ENCODE assay signal across 9 cellular contexts in the genomic region with DNA sequence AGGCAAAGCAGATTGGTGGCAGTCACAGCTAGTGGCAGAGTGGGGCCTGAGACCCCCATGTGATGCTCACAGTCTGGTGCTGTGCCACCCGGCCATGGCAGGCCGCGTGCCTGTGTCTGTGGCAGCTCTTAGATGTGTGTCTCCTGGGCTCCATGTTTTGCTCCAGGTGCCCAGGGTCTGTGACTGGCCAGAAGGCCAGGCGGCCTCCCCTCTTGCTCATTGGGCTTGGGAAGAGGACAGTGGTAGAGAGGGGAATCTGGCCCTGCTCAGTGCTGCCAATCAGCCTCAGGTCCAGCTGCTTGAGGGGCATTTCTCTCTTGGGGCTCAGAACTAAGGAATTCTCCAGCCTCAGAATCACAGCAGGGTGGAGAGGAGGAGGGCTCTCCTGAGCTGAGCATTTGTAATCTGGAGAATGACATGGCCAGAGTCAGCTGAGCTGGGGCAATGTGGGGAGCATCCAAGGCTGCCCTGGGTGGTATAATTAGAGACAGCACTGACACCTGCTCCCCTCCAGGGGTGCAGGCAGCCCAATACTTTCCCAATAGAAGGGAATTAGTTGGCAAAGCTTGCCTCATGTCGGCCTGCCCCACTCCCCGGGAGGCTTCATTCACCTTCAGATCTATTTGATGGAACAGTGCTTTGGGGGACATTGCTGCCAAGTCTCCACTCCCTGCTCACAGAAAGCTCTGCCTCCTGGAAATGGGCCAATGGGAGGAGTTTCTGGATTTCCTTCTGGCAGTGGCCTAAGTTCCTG. TPM values are rescaled to one million over a fixed set of nuclear protein-coding genes. Genes with fewer than 3 reads are reported as not detected.
DNase-seq lines count a peak whose midpoint lies in the region; ATAC-seq and TF ChIP-seq lines count a peak whose summit lies in the region.
"Had no signal": no experiment of that assay in that cellular context is flagged by ENCODE, and none has a peak within 500 bp of the region (broad histone marks: within the 10 kb centered on the region; RNA-seq: fewer than 3 reads in every experiment).

No MANE protein-coding gene starts in this region.

- ATAC-seq in mucosa of descending colon (peak; percentile 40), GM21423 (IDR thresholded peaks at IDR 0.05; ENCODE audit: unreplicated experiment) (no peak), HG02678 (IDR thresholded peaks at IDR 0.05; ENCODE audit: unreplicated experiment) (no peak)

- CTCF ChIA-PET in PC-9 (lab: Charles Lee): interaction anchor here (0.9 to 1.1 kb wide), 2 partner anchors 35 to 71 kb away, joined by 3 read pairs; no protein-coding TSS in a partner anchor

- no peak overlapping the region for H3K9ac ChIP-seq in GM23248

- H3K36me3 ChIP-seq in GM23248 (ENCODE audit: low read depth) (peaks cover 28% of the 10 kb centered on the region; the same call in 1 of the 2 replicates), PC-9 (ENCODE audit: low read depth) (peaks cover 9% of the 10 kb centered on the region; the same call in 1 of the 2 replicates), mucosa of descending colon (ENCODE audit: low read depth) (peaks cover 4% of the 10 kb centered on the region)

- no peak overlapping the region for H3K27ac ChIP-seq in GM23248
- H3K27ac ChIP-seq in PC-9: peak overlapping the region; percentile 18; the same call in 1 of the 2 replicates

- TF ChIP-seq CTCF in PC-9 (conservative IDR thresholded peaks at IDR 0.05) (no peak), mucosa of descending colon (IDR thresholded peaks at IDR 0.05) (no peak)

- H3K79me2 ChIP-seq in GM23248 (ENCODE audit: insufficient read depth) (no peaks in the 10 kb centered on the region), PC-9 (ENCODE audit: low read depth) (no peaks in the 10 kb centered on the region)

- H3F3A ChIP-seq in GM23248 (ENCODE audit: insufficient read depth) (peaks cover 59% of the 10 kb centered on the region), PC-9 (ENCODE audit: insufficient read depth, low read depth) (peaks cover 50% of the 10 kb centered on the region)

- H2AFZ ChIP-seq in GM23248: no peak overlapping the region
- no peak overlapping the region for H2AFZ ChIP-seq in PC-9

- POLR2A ChIA-PET in PC-9 (lab: Charles Lee; ENCODE audit: unreplicated experiment): interaction anchor here (0.6 kb wide), 1 partner anchor 277 kb away, joined by 4 read pairs; a partner anchor contains a TSS

- intact Hi-C loops in PC-9 (cut with micrococcal nuclease; ENCODE audit: unreplicated experiment) (loop anchor here (5.0 kb wide), 2 partner anchors 35 to 230 kb away; a partner anchor contains a TSS), mucosa of descending colon (cut with DNase I, micrococcal nuclease) (no loop called here)

- WGBS in GM23248 (ENCODE audit: low coverage in 1 of 2, low lambda C conversion rate in 2 of 2, missing lambda C conversion rate in 2 of 2), 2 experiments: 64 to 66% methylated on average over 6 of the region's 6 CpGs

- no peaks in the 10 kb centered on the region for H3K27me3 ChIP-seq in GM23248 (replicated peaks; ENCODE audit: insufficient read depth)
- H3K27me3 ChIP-seq in PC-9 (ENCODE audit: insufficient read depth, low read depth): no peaks in the 10 kb centered on the region

- in situ Hi-C loops in GM23248 (cut with MboI): no loop called here

- H3K4me3 ChIP-seq in GM23248: no peak overlapping the region
- H3K4me3 ChIP-seq in PC-9: no peak overlapping the region
- H3K4me3 ChIP-seq in mucosa of descending colon: no peak overlapping the region

- peak; percentile 54 for DNase-seq in GM23248
- DNase-seq in PC-9: peak in 1 of 2 experiments; percentile 38
- peak; percentile 72 for DNase-seq in ecto neural progenitor cell (ENCODE audit: low spot score)
- peak in 1 of 3 donors; percentile 82 for DNase-seq in mucosa of descending colon
- no peak for DNase-seq in middle frontal gyrus (ENCODE audit: extremely low spot score, low spot score)
- DNase-seq in NCI-H526 treated with DMSO at 0.1 percent for 48 hours (lab: John Stamatoyannopoulos, UW): no peak

- H3K4me1 ChIP-seq in GM23248 (ENCODE audit: insufficient read depth) (no peaks in the 10 kb centered on the region), PC-9 (replicated peaks; ENCODE audit: insufficient read depth) (no peaks in the 10 kb centered on the region), mucosa of descending colon (ENCODE audit: low read depth) (peaks cover 5% of the 10 kb centered on the region)

- H3K9me2 ChIP-seq in GM23248 (ENCODE audit: insufficient read depth) (no peaks in the 10 kb centered on the region), PC-9 (ENCODE audit: insufficient read depth) (no peaks in the 10 kb centered on the region)

- H3K9me3 ChIP-seq in GM23248 (ENCODE audit: low read depth) (no peaks in the 10 kb centered on the region), PC-9 (ENCODE audit: insufficient read depth, low read depth) (no peaks in the 10 kb centered on the region), mucosa of descending colon (no peaks in the 10 kb centered on the region)

- H3K4me2 ChIP-seq in GM23248 (ENCODE audit: unreplicated experiment) (no peak overlapping the region), PC-9 (no peak overlapping the region)

- H4K20me1 ChIP-seq in GM23248 (ENCODE audit: insufficient read depth): no peaks in the 10 kb centered on the region
- H4K20me1 ChIP-seq in PC-9 (ENCODE audit: insufficient read depth): peaks cover 8% of the 10 kb centered on the region

- no TSS peak for BruUV-seq in PC-9 (replicated peaks; lab: Mats Ljungman, UMichigan)

RNA-seq across cellular contexts. Expression of a gene that starts 44.5 kb away (rescaled TPM):
- total RNA-seq in GM23248 (2014; rRNA removed; shearing (Covaris generic)): under 0.01 TPM in 1 of 2 replicates, not detected in the other
- polyA plus RNA-seq in GM23248 (2016; fragmentation: Nextera tagmentation; extraction: Ambion mirVana): not detected in 2 replicates
- total RNA-seq in PC-9 (2021) (not detected in 2 replicates), mucosa of descending colon (not detected)
- total RNA-seq: kidney epithelial cell had no signal

RNA-seq across cellular contexts. Expression of a gene that starts 52.9 kb away (rescaled TPM):
- 207 and 250 TPM in 2 replicates for total RNA-seq in GM23248 (2014; rRNA removed; shearing (Covaris generic))
- polyA plus RNA-seq in GM23248 (2016; fragmentation: Nextera tagmentation; extraction: Ambion mirVana): 198 and 203 TPM in 2 replicates
- total RNA-seq in PC-9 (2021) (220 and 309 TPM in 2 replicates), mucosa of descending colon (100 to 1,000 TPM; 163 to 286 (median 276) TPM)

Comparison
In these comparisons a context has a peak if more than half of its experiments do, and no peak if none do; other contexts are left out.
1. DNase-seq: peak in GM23248 (single experiment) and ecto neural progenitor cell (single experiment); none in middle frontal gyrus (single experiment) and NCI-H526 treated with DMSO at 0.1 percent for 48 hours (single experiment).